Comparison of ENCODE assay signal across 8 cellular contexts in the genomic region with DNA sequence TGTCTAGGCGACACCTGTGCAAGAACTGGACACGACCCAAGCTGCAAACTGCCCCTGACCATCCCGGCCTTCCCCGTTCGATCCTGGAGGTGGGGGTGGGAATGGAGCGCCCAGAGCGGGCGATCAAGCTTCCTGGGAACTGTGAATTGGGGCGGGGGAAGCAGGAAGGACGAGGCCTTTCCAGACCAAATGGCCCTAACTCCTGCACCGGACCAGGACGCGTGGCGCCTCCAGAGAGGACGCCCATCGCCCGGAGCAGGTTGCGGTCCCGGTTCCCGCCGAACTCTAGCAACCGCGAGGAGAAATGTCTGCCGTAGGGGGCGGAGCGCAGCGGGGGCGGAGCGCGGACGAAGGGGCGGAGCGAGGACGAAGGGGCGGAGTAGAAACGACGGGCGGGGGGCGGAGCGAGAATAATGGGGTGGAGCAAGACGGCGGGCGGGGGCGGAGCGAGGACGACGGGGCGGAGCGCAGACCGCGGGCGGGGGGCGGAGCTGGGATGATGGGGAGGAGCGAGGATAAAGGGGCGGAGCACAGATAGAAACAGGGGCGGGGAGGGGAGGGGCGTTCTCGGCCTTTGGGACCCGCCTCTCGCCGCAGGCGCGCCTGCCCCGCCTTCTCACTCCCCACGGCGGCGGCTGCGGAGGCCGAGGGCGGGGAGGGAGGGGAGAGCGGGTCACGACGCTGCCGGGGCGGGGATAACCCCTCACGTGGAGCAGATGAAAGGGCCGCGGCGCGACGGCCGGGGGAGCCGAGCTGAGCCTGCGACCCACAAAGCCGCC. TPM values are rescaled to one million over a fixed set of nuclear protein-coding genes. Genes with fewer than 3 reads are reported as not detected.
A peak's percentile ranks its signal among the peaks of the same experiment; 100 is the strongest.
DNase-seq lines count a peak whose midpoint lies in the region; ATAC-seq and TF ChIP-seq lines count a peak whose summit lies in the region.

A gene (plus strand): TSS at position 695 of the 779 bp plus-strand sequence. CDS start 195 bp downstream, outside the sequence.

- H3K4me1 ChIP-seq in smooth muscle cell (ENCODE audit: low read depth) = peaks cover 15% of the 10 kb centered on the region

- H3K4me3 ChIP-seq in smooth muscle cell = peak within 1 kb of the TSS; percentile 61

- peaks cover 15% of the 10 kb centered on the region for H3K27me3 ChIP-seq in smooth muscle cell (ENCODE audit: low read depth)

- no peaks in the 10 kb centered on the region for H3K9me3 Mint-ChIP-seq in central memory CD8-positive, alpha-beta T cell

- peaks cover 5% of the 10 kb centered on the region for H3K36me3 Mint-ChIP-seq in central memory CD8-positive, alpha-beta T cell (ENCODE audit: insufficient read depth)

- H3K79me2 ChIP-seq in smooth muscle cell (ENCODE audit: low read depth) = peaks cover 13% of the 10 kb centered on the region

- under 1% methylated on average over 50 of the region's 85 CpGs for WGBS in smooth muscle cell (ENCODE audit: low lambda C conversion rate)

- H3K27ac ChIP-seq in smooth muscle cell (ENCODE audit: low read depth) = no peak within 1 kb of the TSS

- DNase-seq in GM03348 (ENCODE audit: low spot score) (peak; percentile 99), NCI-H345 (lab: John Stamatoyannopoulos, UW) (peak; percentile 86), iris pigment epithelial cell (ENCODE audit: low read depth) (peak; percentile 93), smooth muscle cell (lab: John Stamatoyannopoulos, UW; ENCODE audit: unreplicated experiment) (peak; percentile 86)
- peak; percentile 83 for DNase-seq in activated CD4-positive, CD25-positive, alpha-beta regulatory T cell treated with anti-CD3 and anti-CD28 coated beads, Interleukin-2, amount 50 U/mL, for 72 hours
- peak; percentile 77 to 85 for DNase-seq in central memory CD8-positive, alpha-beta T cell (ENCODE audit: low spot score in 2 of 2)

- H3K4me1 Mint-ChIP-seq in central memory CD8-positive, alpha-beta T cell = peaks cover 10% of the 10 kb centered on the region

- H3K9ac ChIP-seq in smooth muscle cell (ENCODE audit: low read depth) = no peak within 1 kb of the TSS

- ATAC-seq in HG03097 (IDR thresholded peaks at IDR 0.05; ENCODE audit: low FRiP score, unreplicated experiment) (peak; percentile 49), HG03378 (IDR thresholded peaks at IDR 0.05; ENCODE audit: unreplicated experiment) (no peak)
- ATAC-seq in central memory CD8-positive, alpha-beta T cell (replicated peaks; ENCODE audit: extremely low read depth, poor library complexity, severe bottlenecking) = peak; percentile 83

- TF ChIP-seq CTCF in smooth muscle cell (IDR thresholded peaks at IDR 0.05; ENCODE audit: borderline replicate concordance, insufficient read depth, poor library complexity, severe bottlenecking) = no peak

- H3K9me3 ChIP-seq in smooth muscle cell (replicated peaks; ENCODE audit: low read depth) = no peaks in the 10 kb centered on the region

- peak within 1 kb of the TSS; percentile 87 for H2AFZ ChIP-seq in smooth muscle cell (ENCODE audit: low read depth)

- peak within 1 kb of the TSS; percentile 90 for H3K4me2 ChIP-seq in smooth muscle cell

- H3K4me3 Mint-ChIP-seq in central memory CD8-positive, alpha-beta T cell = peak within 1 kb of the TSS; percentile 84

- no peaks in the 10 kb centered on the region for H3K36me3 ChIP-seq in smooth muscle cell (ENCODE audit: low read depth)

- H3F3A ChIP-seq in smooth muscle cell (ENCODE audit: low read depth) = peaks cover 8% of the 10 kb centered on the region

- no peaks in the 10 kb centered on the region for H3K27me3 Mint-ChIP-seq in central memory CD8-positive, alpha-beta T cell

- H4K20me1 ChIP-seq in smooth muscle cell (ENCODE audit: low read depth) = peaks cover 38% of the 10 kb centered on the region

- peak within 1 kb of the TSS; percentile 87 for H3K27ac Mint-ChIP-seq in central memory CD8-positive, alpha-beta T cell (ENCODE audit: low read depth)

RNA-seq across cellular contexts. Expression of the gene that starts here (rescaled TPM):
- 3.7 and 4.7 TPM in 2 replicates for total RNA-seq in smooth muscle cell
- 5.5 and 8.8 TPM in 2 replicates for polyA plus RNA-seq in smooth muscle cell
